ENCODE assay signal across 27 cellular contexts in the genomic region with DNA sequence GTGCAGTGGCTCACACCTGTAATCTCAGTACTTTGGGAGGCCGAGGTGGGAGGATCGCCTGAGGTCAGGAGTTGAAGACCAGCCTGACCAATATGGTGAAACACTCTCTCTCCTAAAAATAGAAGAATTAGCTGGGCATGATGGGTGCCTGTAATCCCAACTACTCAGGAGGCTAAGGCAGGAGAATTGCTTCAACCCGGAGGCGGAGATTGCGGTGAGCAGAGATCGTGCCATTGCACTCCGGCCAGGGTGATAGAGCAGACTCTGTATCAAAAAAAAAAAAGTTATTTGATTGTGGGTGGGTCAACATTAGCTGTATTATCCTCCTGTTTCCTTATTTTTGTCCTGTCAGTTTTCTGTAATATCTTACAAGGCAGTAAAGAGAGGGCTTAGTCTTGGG. TPM values are rescaled to one million over a fixed set of nuclear protein-coding genes. Genes with fewer than 3 reads are reported as not detected.
DNase-seq lines count a peak whose midpoint lies in the region; ATAC-seq and TF ChIP-seq lines count a peak whose summit lies in the region.
"Had no signal": no experiment of that assay in that cellular context is flagged by ENCODE, and none has a peak within 500 bp of the region (broad histone marks: within the 10 kb centered on the region; RNA-seq: fewer than 3 reads in every experiment).

No MANE protein-coding gene starts in this region.

- WGBS in prostate gland: 86% methylated on average over 7 of the region's 7 CpGs

- no peaks in the 10 kb centered on the region for H3K9me3 ChIP-seq in prostate gland
- H3K9me3 ChIP-seq: BE2C, BLaER1 had no signal

- intact Hi-C loops in dorsolateral prefrontal cortex (cut with DNase I) (no loop called here), prostate gland (cut with DNase I) (no loop called here)

- H3K27ac ChIP-seq in dorsolateral prefrontal cortex (no peak overlapping the region), prostate gland (no peak overlapping the region)
- H3K27ac ChIP-seq: BLaER1 had no signal

- H3K36me3 ChIP-seq in prostate gland: no peaks in the 10 kb centered on the region
- H3K36me3 ChIP-seq: BE2C, BLaER1 had no signal

- no peak for TF ChIP-seq CTCF in dorsolateral prefrontal cortex (IDR thresholded peaks at IDR 0.05 in 54 of 56, conservative IDR thresholded peaks at IDR 0.05 in 2 of 56; ENCODE audit: low read depth in 1 of 56, partially characterized antibody in 56 of 56)
- TF ChIP-seq CTCF in prostate gland (IDR thresholded peaks at IDR 0.05): no peak

- H3K4me3 ChIP-seq in dorsolateral prefrontal cortex (no peak overlapping the region), prostate gland (no peak overlapping the region)
- H3K4me3 ChIP-seq: BLaER1, GM12878 had no signal

- TF ChIP-seq POLR2A in prostate gland (IDR thresholded peaks at IDR 0.05): no peak

- no peaks in the 10 kb centered on the region for H3K27me3 ChIP-seq in dorsolateral prefrontal cortex
- no peaks in the 10 kb centered on the region for H3K27me3 ChIP-seq in prostate gland (replicated peaks; ENCODE audit: insufficient read depth)
- H3K27me3 ChIP-seq: BE2C, BLaER1 had no signal

- H3K4me1 ChIP-seq in prostate gland (replicated peaks): no peaks in the 10 kb centered on the region
- H3K4me1 ChIP-seq: BE2C had no signal

- no peak for ATAC-seq in GM18498 (IDR thresholded peaks at IDR 0.05; ENCODE audit: unreplicated experiment)
- ATAC-seq: GM12878 had no signal

- DNase-seq in ecto neural progenitor cell (ENCODE audit: low spot score) (peak; percentile 18), islet precursor cell (peak; percentile 20), ureter (ENCODE audit: low spot score) (peak; percentile 19), dorsolateral prefrontal cortex (no peak), prostate gland (ENCODE audit: low spot score) (no peak)
- no peak for DNase-seq in activated CD4-positive, CD25-positive, alpha-beta regulatory T cell (lab: John Stamatoyannopoulos, UW)
- DNase-seq: 8988T; ACHN; BE2C; C1 segment of cervical spinal cord; CD4-positive, alpha-beta memory T cell; CD4-positive, CD25-positive, alpha-beta regulatory T cell; CD8-positive, alpha-beta memory T cell; COR-L47; DMS 273 treated with DMSO at 0.1 percent for 48 hours; DMS153; DMS53; DMS79; DND-41; EL; GDM1 had no signal

RNA-seq across cellular contexts. Expression of a gene that starts 11.9 kb away (rescaled TPM):
- not detected for total RNA-seq in ureter
- total RNA-seq in dorsolateral prefrontal cortex: 1 to 10 TPM in 4 of 120 experiments, under 1 TPM in 37, not detected in 79; 0.31 to 1.4 (median 0.56) TPM
- total RNA-seq in prostate gland: 1 to 10 TPM in 1 of 2 donors, not detected in 1; 1.7 TPM
- total RNA-seq: A673; CD4-positive, alpha-beta memory T cell; CD4-positive, CD25-positive, alpha-beta regulatory T cell; CD8-positive, alpha-beta memory T cell; Daoy; G401; GM12878 had no signal

RNA-seq across cellular contexts. Expression of a gene that starts 38.1 kb away (rescaled TPM):
- total RNA-seq in ureter (173 TPM), dorsolateral prefrontal cortex (100 to 1,000 TPM in 6 of 120 experiments, 10 to 100 TPM in 114; 62.6 to 104 (median 87.0) TPM), prostate gland (100 to 1,000 TPM; 104 to 143 TPM)

RNA-seq across cellular contexts. Expression of a gene that starts 53.5 kb away (rescaled TPM):
- total RNA-seq in ureter (0.86 TPM), dorsolateral prefrontal cortex (100 to 1,000 TPM in 54 of 120 experiments, 10 to 100 TPM in 66; 16.2 to 267 (median 91.7) TPM), prostate gland (100 to 1,000 TPM; 149 to 887 TPM)

Comparison
In these comparisons a context has a peak if more than half of its experiments do, and no peak if none do; other contexts are left out.
1. DNase-seq: peak in ecto neural progenitor cell (single experiment), islet precursor cell (single experiment) and ureter (single experiment); none in dorsolateral prefrontal cortex (0 of 10), prostate gland (single experiment) and activated CD4-positive, CD25-positive, alpha-beta regulatory T cell (0 of 4).